8 cellular contexts compared by ENCODE assay signal in genomic region chr15:40693904-40694705, GRCh38. TPM values are rescaled to one million over a fixed set of nuclear protein-coding genes. Genes with fewer than 3 reads are reported as not detected.
DNase-seq lines count a peak whose midpoint lies in the region; ATAC-seq and TF ChIP-seq lines count a peak whose summit lies in the region.

No MANE protein-coding gene starts in this region.

- peak overlapping the region; percentile 89 for H3K4me2 ChIP-seq in BLaER1

- H3K9me3 ChIP-seq in BLaER1 (no peaks in the 10 kb centered on the region), endodermal cell (ENCODE audit: control insufficient read depth, low read length) (no peaks in the 10 kb centered on the region)

- 36 to 52% methylated on average over 25 to 32 of the region's 32 CpGs for WGBS in endodermal cell (ENCODE audit: insufficient coverage in 1 of 2, insufficient read length in 1 of 2), 2 experiments

- H3K27me3 ChIP-seq in BLaER1: no peaks in the 10 kb centered on the region
- no peaks in the 10 kb centered on the region for H3K27me3 ChIP-seq in endodermal cell (ENCODE audit: control insufficient read depth, insufficient read depth, low read length, poor library complexity, severe bottlenecking)

- H3K36me3 ChIP-seq in BLaER1: peaks cover 25% of the 10 kb centered on the region
- peaks cover 13% of the 10 kb centered on the region for H3K36me3 ChIP-seq in endodermal cell (ENCODE audit: control insufficient read depth, insufficient read depth, low read length)

- H3K9ac ChIP-seq in BLaER1 (peak overlapping the region; percentile 87), endodermal cell (ENCODE audit: extremely low read depth, low read length, poor library complexity, severe bottlenecking) (peak overlapping the region; percentile 96)

- peak overlapping the region; percentile 87 for H3K27ac ChIP-seq in BLaER1
- H3K27ac ChIP-seq in endodermal cell (ENCODE audit: low read depth, low read length): no peak overlapping the region

- H3K27ac Mint-ChIP-seq in endodermal cell (peak overlapping the region; percentile 99), neural crest cell (ENCODE audit: unreplicated experiment) (peak overlapping the region; percentile 100)

- no peaks in the 10 kb centered on the region for H4K20me1 ChIP-seq in BLaER1

- DNase-seq in NOMO-1 treated with DMSO at 0.1 percent for 48 hours (lab: John Stamatoyannopoulos, UW; ENCODE audit: unreplicated experiment): peak; percentile 9
- DNase-seq in endodermal cell: no peak
- no peak for DNase-seq in neural crest cell (ENCODE audit: low read depth, low spot score)
- no peak for DNase-seq in midbrain (lab: John Stamatoyannopoulos, UW)
- DNase-seq in activated gamma-delta T cell (lab: John Stamatoyannopoulos, UW): no peak

- H3K9me3 Mint-ChIP-seq in endodermal cell (no peaks in the 10 kb centered on the region), neural crest cell (no peaks in the 10 kb centered on the region)

- peaks cover 29% of the 10 kb centered on the region for H3K4me1 ChIP-seq in BLaER1
- H3K4me1 ChIP-seq in endodermal cell (ENCODE audit: control insufficient read depth, insufficient read depth, low read length): no peaks in the 10 kb centered on the region

- H3K4me1 Mint-ChIP-seq in endodermal cell: peaks cover 2% of the 10 kb centered on the region
- H3K4me1 Mint-ChIP-seq in neural crest cell: peaks cover 33% of the 10 kb centered on the region

- ATAC-seq in GM19452 (IDR thresholded peaks at IDR 0.05; ENCODE audit: unreplicated experiment) (peak; percentile 18), HG02763 (IDR thresholded peaks at IDR 0.05; ENCODE audit: unreplicated experiment) (no peak)

- peak overlapping the region; percentile 76 for H3K4me3 Mint-ChIP-seq in endodermal cell
- peak overlapping the region; percentile 93 for H3K4me3 Mint-ChIP-seq in neural crest cell

- H3K4me3 ChIP-seq in BLaER1: peak overlapping the region; percentile 88
- peak overlapping the region; percentile 99 for H3K4me3 ChIP-seq in endodermal cell (ENCODE audit: low read length)

- TF ChIP-seq CTCF in endodermal cell (conservative IDR thresholded peaks at IDR 0.05) (no peak), neural crest cell (conservative IDR thresholded peaks at IDR 0.05) (no peak)

- H3K27me3 Mint-ChIP-seq in endodermal cell (ENCODE audit: insufficient read depth) (no peaks in the 10 kb centered on the region), neural crest cell (ENCODE audit: low read depth) (no peaks in the 10 kb centered on the region)

- H3K36me3 Mint-ChIP-seq in endodermal cell (ENCODE audit: low read depth) (peaks cover 18% of the 10 kb centered on the region), neural crest cell (ENCODE audit: low read depth) (no peaks in the 10 kb centered on the region)

RNA-seq across cellular contexts. Expression of gene RAD51, which starts 0.9 kb away (rescaled TPM):
- total RNA-seq in endodermal cell: 10 to 100 TPM; 34.1 to 50.9 TPM
- 21.4 TPM for polyA plus RNA-seq in endodermal cell (2013, experiment 1 of 2)
- polyA plus RNA-seq in endodermal cell (2013, experiment 2 of 2): 22.0 TPM
- total RNA-seq in neural crest cell: 28.9 and 29.2 TPM in 2 replicates
